8 cellular contexts compared by ENCODE assay signal in the genomic region with DNA sequence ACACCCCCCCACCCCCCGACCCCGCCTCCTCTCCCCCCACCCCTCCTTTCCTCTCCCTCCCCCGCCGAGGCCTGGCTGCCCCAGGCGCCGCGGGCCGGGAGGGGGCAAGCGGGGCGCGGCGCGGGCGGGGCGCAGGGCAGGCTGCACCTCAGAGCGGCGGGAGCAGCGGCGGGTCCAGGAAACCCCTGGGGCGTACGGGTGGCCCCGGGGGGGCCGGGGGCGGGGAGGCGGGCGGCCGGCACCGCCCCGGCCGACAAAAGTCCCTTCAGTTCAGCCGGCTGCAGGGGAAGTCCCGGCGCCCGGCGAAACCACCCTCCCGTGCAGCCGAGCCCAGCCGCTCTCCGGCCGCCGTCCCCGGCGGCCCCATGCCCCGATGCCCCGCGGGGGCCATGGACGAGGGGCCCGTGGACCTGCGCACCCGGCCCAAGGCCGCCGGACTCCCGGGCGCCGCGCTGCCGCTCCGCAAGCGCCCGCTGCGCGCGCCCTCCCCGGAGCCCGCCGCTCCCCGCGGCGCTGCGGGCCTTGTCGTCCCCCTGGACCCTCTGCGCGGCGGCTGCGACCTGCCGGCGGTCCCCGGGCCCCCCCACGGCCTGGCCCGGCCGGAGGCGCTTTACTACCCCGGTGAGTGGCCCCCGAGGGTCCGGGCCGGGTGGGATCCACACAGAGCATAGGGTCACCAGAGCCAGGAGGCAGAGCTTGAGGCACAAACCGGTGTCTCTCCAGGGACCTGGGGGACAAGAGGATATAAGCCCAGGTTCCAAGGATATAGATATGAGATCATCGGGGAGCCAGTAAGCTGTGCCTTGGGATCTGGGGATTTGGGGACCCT. TPM values are rescaled to one million over a fixed set of nuclear protein-coding genes. Genes with fewer than 3 reads are reported as not detected.
DNase-seq lines count a peak whose midpoint lies in the region; ATAC-seq and TF ChIP-seq lines count a peak whose summit lies in the region.

A gene with protein sequence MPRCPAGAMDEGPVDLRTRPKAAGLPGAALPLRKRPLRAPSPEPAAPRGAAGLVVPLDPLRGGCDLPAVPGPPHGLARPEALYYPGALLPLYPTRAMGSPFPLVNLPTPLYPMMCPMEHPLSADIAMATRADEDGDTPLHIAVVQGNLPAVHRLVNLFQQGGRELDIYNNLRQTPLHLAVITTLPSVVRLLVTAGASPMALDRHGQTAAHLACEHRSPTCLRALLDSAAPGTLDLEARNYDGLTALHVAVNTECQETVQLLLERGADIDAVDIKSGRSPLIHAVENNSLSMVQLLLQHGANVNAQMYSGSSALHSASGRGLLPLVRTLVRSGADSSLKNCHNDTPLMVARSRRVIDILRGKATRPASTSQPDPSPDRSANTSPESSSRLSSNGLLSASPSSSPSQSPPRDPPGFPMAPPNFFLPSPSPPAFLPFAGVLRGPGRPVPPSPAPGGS (plus strand): TSS at position 283 of the 829 bp plus-strand sequence. CDS start 83 bp downstream, at position 366.

- H3K27me3 ChIP-seq in mucosa of rectum (ENCODE audit: control insufficient read depth in 2 of 2, insufficient read depth in 2 of 2, low read length in 2 of 2) = no peaks in the 10 kb centered on the region

- H3K27ac ChIP-seq in mucosa of rectum (ENCODE audit: low read depth in 2 of 2, low read length in 2 of 2) = peak within 1 kb of the TSS; percentile 93 to 99

- TF ChIP-seq CTCF in AG09309 (IDR thresholded peaks at IDR 0.05; ENCODE audit: control insufficient read depth, insufficient read depth, low read depth, low read length, missing control alignments) = no peak

- in situ Hi-C loops in endometrial microvascular endothelial cells (cut with HindIII; ENCODE audit: inconsistent ontology term, low pct_unique_long_range_greater_than_20kb, low sequenced_read_pairs) = no loop called here

- DNase-seq in AG09309 (ENCODE audit: low read depth) = no peak
- no peak for DNase-seq in M059J (ENCODE audit: low read depth)
- DNase-seq in activated CD8-positive, alpha-beta memory T cell treated with anti-CD3 and anti-CD28 coated beads for 1 hour (ENCODE audit: extremely low read depth in 1 of 2, low read depth in 1 of 2) = peak; percentile 32 to 59
- DNase-seq in stimulated activated naive CD4-positive, alpha-beta T cell treated with Interleukin-2 at 50 U/mL for 16 hours (lab: John Stamatoyannopoulos, UW) = peak; percentile 72
- no peak for DNase-seq in NCI-H1436 (lab: John Stamatoyannopoulos, UW)

- H3K36me3 ChIP-seq in mucosa of rectum (ENCODE audit: control insufficient read depth in 2 of 2, insufficient read depth in 2 of 2, low read length in 2 of 2) = peaks cover 9 to 18% of the 10 kb centered on the region in 2 donors

- H3K4me3 ChIP-seq in AG09309 (ENCODE audit: control insufficient read depth, low read depth, low read length) (peak within 1 kb of the TSS; percentile 70), mucosa of rectum (ENCODE audit: low read length in 2 of 2) (peak within 1 kb of the TSS; percentile 91)

- peak; percentile 45 for ATAC-seq in GM19372 (IDR thresholded peaks at IDR 0.05; ENCODE audit: low read depth, unreplicated experiment)

- no peaks in the 10 kb centered on the region for H3K9me3 ChIP-seq in mucosa of rectum (ENCODE audit: control insufficient read depth in 2 of 2, low read length in 2 of 2)

- H3K9ac ChIP-seq in mucosa of rectum (ENCODE audit: low read depth in 1 of 2, low read length in 2 of 2) = peak within 1 kb of the TSS; percentile 88 to 92

- peaks cover 65 to 78% of the 10 kb centered on the region in 2 donors for H3K4me1 ChIP-seq in mucosa of rectum (ENCODE audit: control insufficient read depth in 2 of 2, insufficient read depth in 2 of 2, low read length in 2 of 2)

RNA-seq across cellular contexts. Expression of the gene that starts here (rescaled TPM):
- 6.8 and 21.6 TPM in 2 replicates for total RNA-seq in M059J (2014; rRNA removed; shearing (Covaris generic))
- 18.2 TPM for total RNA-seq in endometrial microvascular endothelial cells (ENCODE audit: inconsistent ontology term)

Comparison
In these comparisons a context has a peak if more than half of its experiments do, and no peak if none do; other contexts are left out.
1. DNase-seq: peak in activated CD8-positive, alpha-beta memory T cell treated with anti-CD3 and anti-CD28 coated beads for 1 hour (2 of 2) and stimulated activated naive CD4-positive, alpha-beta T cell treated with Interleukin-2 at 50 U/mL for 16 hours (single experiment); none in AG09309 (single experiment), M059J (single experiment) and NCI-H1436 (single experiment).